Comparison of ENCODE assay signal across 8 cellular contexts in the genomic region with DNA sequence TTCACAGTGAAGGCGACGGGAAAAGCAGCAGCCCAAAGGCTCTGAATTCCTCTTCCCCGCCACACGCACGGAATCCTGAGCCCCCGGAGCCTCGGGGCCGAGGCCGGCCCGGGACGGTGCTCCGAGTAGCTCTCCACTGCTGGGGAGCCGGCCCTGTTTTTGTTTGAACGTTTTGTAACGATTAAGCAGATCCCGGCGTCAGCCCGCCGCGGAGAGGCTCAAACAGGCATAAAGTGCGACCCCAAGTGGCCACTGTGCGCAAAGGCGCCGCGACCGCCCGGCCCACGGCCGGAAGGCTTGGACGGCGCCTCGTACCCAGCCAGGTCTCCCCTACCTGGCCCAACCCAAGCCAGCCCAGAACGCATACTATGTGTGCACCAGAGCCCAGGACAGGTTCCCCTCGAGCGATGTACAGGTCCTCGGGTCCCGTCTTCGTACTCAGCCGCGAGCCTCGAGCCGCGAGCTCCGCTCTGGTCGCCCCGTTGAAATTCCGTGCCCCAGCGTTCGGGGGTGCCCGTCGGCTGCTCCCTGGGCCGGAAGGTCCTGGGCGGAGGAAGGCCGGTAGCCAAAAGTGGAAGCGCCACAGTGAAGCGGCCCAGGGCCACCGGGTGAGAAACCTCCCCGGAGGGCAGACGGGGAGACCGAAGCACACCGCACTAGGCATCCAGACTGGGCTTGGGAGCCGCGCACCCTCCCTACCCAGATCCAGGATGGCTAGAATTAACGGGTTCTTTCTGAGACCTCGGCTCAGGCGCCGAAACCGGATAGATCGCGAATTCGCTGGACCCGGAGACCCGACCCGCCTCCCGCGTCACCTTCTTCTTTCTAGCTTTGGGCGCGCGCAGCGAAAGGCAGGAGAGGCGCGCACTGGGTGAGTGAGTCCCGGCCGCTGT. TPM values are rescaled to one million over a fixed set of nuclear protein-coding genes. Genes with fewer than 3 reads are reported as not detected.
DNase-seq lines count a peak whose midpoint lies in the region; ATAC-seq, FAIRE-seq and TF ChIP-seq lines count a peak whose summit lies in the region.

No MANE protein-coding gene starts in this region.

- peaks cover 89% of the 10 kb centered on the region for H3K27me3 ChIP-seq in BLaER1
- H3K27me3 ChIP-seq in HUES6 (ENCODE audit: control insufficient read depth, insufficient read depth, low read length): peaks cover 99% of the 10 kb centered on the region
- peaks cover 52% of the 10 kb centered on the region for H3K27me3 ChIP-seq in gastroesophageal sphincter
- H3K27me3 ChIP-seq in neuron (ENCODE audit: insufficient read depth, low read length): peaks cover 91% of the 10 kb centered on the region
- peaks cover 92% of the 10 kb centered on the region for H3K27me3 ChIP-seq in thymus (ENCODE audit: control insufficient read depth, insufficient read depth)

- TF ChIP-seq POLR2A in gastroesophageal sphincter (IDR thresholded peaks at IDR 0.05): peak in 1 of 2 donors; percentile 15

- peak; percentile 18 for DNase-seq in RCC 7860 (ENCODE audit: low spot score)
- peak; percentile 60 for DNase-seq in activated naive CD4-positive, alpha-beta T cell treated with Interleukin-2 at 50 U/mL for 16 hours

- TF ChIP-seq EP300 in gastroesophageal sphincter (IDR thresholded peaks at IDR 0.05): no peak

- WGBS in gastroesophageal sphincter (ENCODE audit: low coverage in 1 of 2), 2 donors: no CpG with 5 or more reads among the region's 84 CpGs
- 3% methylated on average over 84 of the region's 84 CpGs for WGBS in thymus

- H3K9ac ChIP-seq in BLaER1 (peak overlapping the region; percentile 65; the same call in 1 of the 2 replicates), HUES6 (ENCODE audit: low read length) (peak overlapping the region; percentile 69)

- H3K4me3 ChIP-seq in BLaER1: peak overlapping the region; percentile 73
- peak overlapping the region; percentile 73 for H3K4me3 ChIP-seq in HUES6 (ENCODE audit: low read depth, low read length)
- peak overlapping the region; percentile 47 to 73 for H3K4me3 ChIP-seq in gastroesophageal sphincter
- H3K4me3 ChIP-seq in neuron (ENCODE audit: low read length): peak overlapping the region; percentile 46
- peak overlapping the region; percentile 60 for H3K4me3 ChIP-seq in thymus (ENCODE audit: low read length)

- TF ChIP-seq CTCF in gastroesophageal sphincter (IDR thresholded peaks at IDR 0.05): peak in 3 of 4 experiments; percentile 92 to 96 (median 94)

- 0 out of 2 replicates have a peak, but pooled peaks cover 6% of the 10 kb centered on the region for H3K9me3 ChIP-seq in BLaER1
- no peaks in the 10 kb centered on the region for H3K9me3 ChIP-seq in HUES6 (ENCODE audit: control insufficient read depth, insufficient read depth, low read depth, low read length)
- no peaks in the 10 kb centered on the region for H3K9me3 ChIP-seq in gastroesophageal sphincter
- H3K9me3 ChIP-seq in neuron (ENCODE audit: low read length): peaks cover 3% of the 10 kb centered on the region
- no peaks in the 10 kb centered on the region for H3K9me3 ChIP-seq in thymus (ENCODE audit: control insufficient read depth)

- H3K27ac ChIP-seq in BLaER1 (no peak overlapping the region), HUES6 (ENCODE audit: low read depth, low read length) (no peak overlapping the region), gastroesophageal sphincter (peak overlapping the region; percentile 86 to 98 (median 95)), thymus (ENCODE audit: low read depth) (peak overlapping the region; percentile 85)

- H3K4me2 ChIP-seq in BLaER1: peak overlapping the region; percentile 100

- no peak for FAIRE-seq in RCC 7860 (lab: Jason Lieb, UNC)

- H2AFZ ChIP-seq in neuron (ENCODE audit: low read depth, low read length): peak overlapping the region; percentile 76

- H3K4me1 ChIP-seq in BLaER1 (peaks cover 14% of the 10 kb centered on the region), HUES6 (ENCODE audit: control insufficient read depth, insufficient read depth, low read length) (peaks cover 42% of the 10 kb centered on the region), gastroesophageal sphincter (peaks cover 0 to 61% (median 6%) of the 10 kb centered on the region in 3 donors), neuron (ENCODE audit: insufficient read depth, low read length) (peaks cover 6% of the 10 kb centered on the region), thymus (ENCODE audit: control insufficient read depth, insufficient read depth, low read length) (peaks cover 10% of the 10 kb centered on the region)

- ATAC-seq in GM19324 (IDR thresholded peaks at IDR 0.05; ENCODE audit: low FRiP score, unreplicated experiment): peak; percentile 41
- peak; percentile 57 for ATAC-seq in gastroesophageal sphincter

- H3K36me3 ChIP-seq in BLaER1 (no peaks in the 10 kb centered on the region), HUES6 (ENCODE audit: control insufficient read depth, insufficient read depth, low read length) (no peaks in the 10 kb centered on the region), gastroesophageal sphincter (no peaks in the 10 kb centered on the region), neuron (ENCODE audit: insufficient read depth, low read length) (no peaks in the 10 kb centered on the region), thymus (ENCODE audit: control insufficient read depth, insufficient read depth) (no peaks in the 10 kb centered on the region)

- H4K20me1 ChIP-seq in BLaER1: peaks cover 53% of the 10 kb centered on the region

RNA-seq across cellular contexts. Expression of a gene that starts 1.2 kb away (rescaled TPM):
- 10 to 100 TPM; 17.0 to 66.9 (median 28.7) TPM for total RNA-seq in gastroesophageal sphincter
- polyA plus RNA-seq in thymus: 26.1 TPM

Comparison
In these comparisons a context has a peak if more than half of its experiments do, and no peak if none do; other contexts are left out.
1. H3K27ac ChIP-seq: peak in gastroesophageal sphincter (4 of 4) and thymus (single experiment); none in BLaER1 (single experiment) and HUES6 (single experiment).
2. Peak in every context shown above with its lines, with median percentiles within 50 percentile points of each other: H3K4me3 ChIP-seq.